8 cellular contexts compared by ENCODE assay signal in genomic region chr21:44011123-44011773, GRCh38. TPM values are rescaled to one million over a fixed set of nuclear protein-coding genes. Genes with fewer than 3 reads are reported as not detected.
DNase-seq lines count a peak whose midpoint lies in the region; ATAC-seq and TF ChIP-seq lines count a peak whose summit lies in the region.

No MANE protein-coding gene starts in this region.

- H3K9ac ChIP-seq in ES-I3 (ENCODE audit: low read depth, low read length): peak overlapping the region; percentile 96

- H3K4me1 Mint-ChIP-seq in progenitor cell of endocrine pancreas (ENCODE audit: low read depth): peaks cover 19% of the 10 kb centered on the region

- peak overlapping the region; percentile 85 for H3K4me3 Mint-ChIP-seq in progenitor cell of endocrine pancreas (ENCODE audit: low read depth)

- H3K4me1 ChIP-seq in ES-I3 (ENCODE audit: insufficient read depth, low read length): peaks cover 14% of the 10 kb centered on the region
- peaks cover 29% of the 10 kb centered on the region for H3K4me1 ChIP-seq in SJSA1 (replicated peaks)

- no peaks in the 10 kb centered on the region for H3K9me3 ChIP-seq in ES-I3 (ENCODE audit: control insufficient read depth, insufficient read depth, low read length)
- H3K9me3 ChIP-seq in SJSA1 (replicated peaks): no peaks in the 10 kb centered on the region; the same call in 1 of the 2 replicates

- TF ChIP-seq CTCF in fibroblast of pulmonary artery (IDR thresholded peaks at IDR 0.05; ENCODE audit: low read length, missing control alignments) (no peak), progenitor cell of endocrine pancreas (IDR thresholded peaks at IDR 0.05; ENCODE audit: unreplicated experiment) (no peak)

- H3K4me3 ChIP-seq in SJSA1 (peak overlapping the region; percentile 100), fibroblast of pulmonary artery (replicated peaks; ENCODE audit: low read depth, low read length) (peak overlapping the region; percentile 69)

- H3K9me3 Mint-ChIP-seq in progenitor cell of endocrine pancreas (ENCODE audit: low read depth): no peaks in the 10 kb centered on the region

- ATAC-seq in HG02623 (IDR thresholded peaks at IDR 0.05; ENCODE audit: unreplicated experiment): no peak

- no peak for DNase-seq in SJSA1 (ENCODE audit: low read depth in 1 of 2, low spot score in 2 of 2)
- no peak for DNase-seq in fibroblast of pulmonary artery (ENCODE audit: low read depth)
- DNase-seq in progenitor cell of endocrine pancreas (ENCODE audit: low spot score, unreplicated experiment): no peak
- no peak for DNase-seq in NCI-H1417 (lab: John Stamatoyannopoulos, UW)
- no peak for DNase-seq in MV-4-11 (lab: John Stamatoyannopoulos, UW)
- no peak for DNase-seq in NCI-H774 (lab: John Stamatoyannopoulos, UW)

- peak overlapping the region; percentile 93 for H3K27ac Mint-ChIP-seq in progenitor cell of endocrine pancreas

- no peaks in the 10 kb centered on the region for H3K27me3 ChIP-seq in SJSA1 (replicated peaks)

- H3K36me3 ChIP-seq in ES-I3 (ENCODE audit: insufficient read depth, low read length): no peaks in the 10 kb centered on the region
- peaks cover 15% of the 10 kb centered on the region for H3K36me3 ChIP-seq in SJSA1

- peaks cover 3% of the 10 kb centered on the region for H3K27me3 Mint-ChIP-seq in progenitor cell of endocrine pancreas

- H3K27ac ChIP-seq in SJSA1: peak overlapping the region; percentile 93

- no peaks in the 10 kb centered on the region for H3K36me3 Mint-ChIP-seq in progenitor cell of endocrine pancreas (ENCODE audit: insufficient read depth)

RNA-seq across cellular contexts. Expression of gene TRAPPC10, which starts 0.9 kb away (rescaled TPM):
- 29.1 and 30.2 TPM in 2 replicates for total RNA-seq in SJSA1 (2014; rRNA removed; shearing (Covaris generic))
- total RNA-seq in progenitor cell of endocrine pancreas: 40.4 and 42.7 TPM in 2 replicates
